ENCODE assay signal across 10 cellular contexts in the genomic region with DNA sequence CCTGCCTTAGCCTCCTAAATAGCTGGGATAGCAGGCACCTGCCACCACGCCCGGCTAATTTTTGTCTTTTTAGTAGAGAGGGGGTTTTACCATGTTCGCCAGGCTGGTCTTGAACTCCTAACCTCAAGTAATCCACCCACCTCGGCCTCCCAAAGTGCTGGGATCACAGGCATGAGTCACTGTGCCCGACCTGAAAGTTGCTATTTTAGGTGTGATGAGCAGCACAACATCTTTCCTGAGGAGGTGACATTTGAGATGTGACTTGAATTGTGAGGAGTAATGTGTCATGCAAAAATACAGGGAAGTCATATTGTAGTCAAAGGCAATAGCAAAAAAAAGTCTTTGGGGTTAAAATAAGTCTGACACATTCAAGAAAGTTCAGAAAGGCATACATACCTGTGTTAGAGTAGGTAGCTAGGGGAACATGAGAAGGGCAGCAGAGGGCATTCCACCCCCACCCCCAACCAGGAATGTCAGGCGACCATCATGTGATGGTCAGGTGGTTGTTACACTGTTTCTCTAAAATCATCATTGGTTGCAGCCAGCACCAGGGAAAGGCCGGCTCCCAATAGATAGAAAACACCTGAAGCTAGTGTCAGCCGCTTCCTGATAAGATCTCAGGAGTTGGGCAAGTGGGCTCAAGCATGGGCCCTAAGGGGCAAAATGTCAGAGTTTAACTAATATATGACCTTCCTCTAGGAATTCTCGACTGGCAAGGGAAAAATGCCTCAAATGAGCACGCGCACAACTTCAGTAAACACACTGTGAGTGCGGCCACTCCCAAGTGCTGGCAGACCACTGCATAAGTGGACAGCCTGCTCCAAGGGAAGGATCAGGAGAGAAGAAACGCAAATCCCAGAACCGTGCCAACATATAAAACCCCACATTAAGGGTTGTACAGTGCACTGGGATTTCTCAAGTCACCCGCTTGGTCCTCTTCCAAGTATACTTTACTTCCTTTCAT. TPM values are rescaled to one million over a fixed set of nuclear protein-coding genes. Genes with fewer than 3 reads are reported as not detected.
DNase-seq lines count a peak whose midpoint lies in the region; ATAC-seq and TF ChIP-seq lines count a peak whose summit lies in the region.
"Had no signal": no experiment of that assay in that cellular context is flagged by ENCODE, and none has a peak within 500 bp of the region (broad histone marks: within the 10 kb centered on the region; RNA-seq: fewer than 3 reads in every experiment).

Gene TACC2 (plus strand): TSS at position 803 of the 964 bp plus-strand sequence. CDS start 32,819 bp downstream, outside the sequence.

- no peaks in the 10 kb centered on the region for H3K36me3 ChIP-seq in tibial artery

- intact Hi-C loops in activated CD4-positive, alpha-beta T cell treated with anti-CD3 and anti-CD28 coated beads for 36 hours (cut with DNase I, micrococcal nuclease) = no loop called here
- intact Hi-C loops in activated CD4-positive, alpha-beta T cell treated with anti-CD3 and anti-CD28 coated beads, Interleukin-2, amount 10 ng/mL, durations not matched to agents 24 days and 14 days (cut with micrococcal nuclease) = no loop called here
- intact Hi-C loops in tibial artery (cut with DNase I; ENCODE audit: low total_unique reads) = no loop called here

- DNase-seq in activated CD4-positive, alpha-beta T cell treated with anti-CD3 and anti-CD28 coated beads for 36 hours = peak; percentile 36
- no peak for DNase-seq in activated CD4-positive, alpha-beta T cell treated with anti-CD3 and anti-CD28 coated beads, Interleukin-2, amount 10 ng/mL, durations not matched to agents 24 days and 14 days
- no peak for DNase-seq in mesothelial cell of epicardium (ENCODE audit: low spot score in 2 of 2, unreplicated experiment in 2 of 2)
- no peak for DNase-seq in tibial artery
- no peak for DNase-seq in NCI-H1092 (lab: John Stamatoyannopoulos, UW)
- DNase-seq: amygdala; stimulated activated naive CD4-positive, alpha-beta T cell treated with Interleukin-2 at 50 U/mL for 16 hours had no signal

- ATAC-seq in activated CD4-positive, alpha-beta T cell treated with anti-CD3 and anti-CD28 coated beads for 36 hours = peak; percentile 78
- ATAC-seq in esophagus mucosa = peak; percentile 77
- ATAC-seq in HG02840 (IDR thresholded peaks at IDR 0.05; ENCODE audit: low FRiP score, unreplicated experiment) = no peak
- ATAC-seq in GM18520 (IDR thresholded peaks at IDR 0.05; ENCODE audit: unreplicated experiment) = no peak

- POLR2A ChIA-PET in activated CD4-positive, alpha-beta T cell treated with anti-CD3 and anti-CD28 coated beads for 36 hours (lab: Charles Lee) = no interaction called here

- H3K4me1 ChIP-seq in tibial artery = peaks cover 0 to 14% (median 7%) of the 10 kb centered on the region in 4 donors

- CTCF ChIA-PET in activated CD4-positive, alpha-beta T cell treated with anti-CD3 and anti-CD28 coated beads for 36 hours (lab: Charles Lee) = interaction anchor here (0.6 kb wide), 1 partner anchor 1253 kb away, joined by 3 read pairs; no protein-coding TSS in a partner anchor

- H3K4me1 Mint-ChIP-seq in activated CD4-positive, alpha-beta T cell treated with anti-CD3 and anti-CD28 coated beads for 36 hours = peaks cover 8% of the 10 kb centered on the region
- peaks cover 5% of the 10 kb centered on the region for H3K4me1 Mint-ChIP-seq in activated CD4-positive, alpha-beta T cell treated with anti-CD3 and anti-CD28 coated beads, Interleukin-2, amount 10 ng/mL, durations not matched to agents 24 days and 14 days
- peaks cover 1% of the 10 kb centered on the region for H3K4me1 Mint-ChIP-seq in mesothelial cell of epicardium

- no peaks in the 10 kb centered on the region for H3K27me3 ChIP-seq in tibial artery

- H3K27ac Mint-ChIP-seq in activated CD4-positive, alpha-beta T cell treated with anti-CD3 and anti-CD28 coated beads for 36 hours = no peak within 1 kb of the TSS
- H3K27ac Mint-ChIP-seq in activated CD4-positive, alpha-beta T cell treated with anti-CD3 and anti-CD28 coated beads, Interleukin-2, amount 10 ng/mL, durations not matched to agents 24 days and 14 days = no peak within 1 kb of the TSS
- H3K27ac Mint-ChIP-seq in mesothelial cell of epicardium = no peak within 1 kb of the TSS

- no peak within 1 kb of the TSS for H3K4me3 ChIP-seq in tibial artery

- peak within 1 kb of the TSS; percentile 56 to 59 for H3K27ac ChIP-seq in tibial artery

- peaks cover 16% of the 10 kb centered on the region for H3K27me3 Mint-ChIP-seq in activated CD4-positive, alpha-beta T cell treated with anti-CD3 and anti-CD28 coated beads for 36 hours
- H3K27me3 Mint-ChIP-seq in activated CD4-positive, alpha-beta T cell treated with anti-CD3 and anti-CD28 coated beads, Interleukin-2, amount 10 ng/mL, durations not matched to agents 24 days and 14 days = peaks cover 2% of the 10 kb centered on the region
- H3K27me3 Mint-ChIP-seq in mesothelial cell of epicardium (ENCODE audit: low read depth) = no peaks in the 10 kb centered on the region

- H3K9me3 Mint-ChIP-seq in activated CD4-positive, alpha-beta T cell treated with anti-CD3 and anti-CD28 coated beads for 36 hours (ENCODE audit: low read depth) = peaks cover 13% of the 10 kb centered on the region
- H3K9me3 Mint-ChIP-seq in activated CD4-positive, alpha-beta T cell treated with anti-CD3 and anti-CD28 coated beads, Interleukin-2, amount 10 ng/mL, durations not matched to agents 24 days and 14 days = peaks cover 11% of the 10 kb centered on the region
- peaks cover 42% of the 10 kb centered on the region for H3K9me3 Mint-ChIP-seq in mesothelial cell of epicardium

- H3K36me3 Mint-ChIP-seq in activated CD4-positive, alpha-beta T cell treated with anti-CD3 and anti-CD28 coated beads for 36 hours (ENCODE audit: low read depth) = peaks cover 5% of the 10 kb centered on the region
- H3K36me3 Mint-ChIP-seq in activated CD4-positive, alpha-beta T cell treated with anti-CD3 and anti-CD28 coated beads, Interleukin-2, amount 10 ng/mL, durations not matched to agents 24 days and 14 days (ENCODE audit: low read depth) = no peaks in the 10 kb centered on the region
- peaks cover 5% of the 10 kb centered on the region for H3K36me3 Mint-ChIP-seq in mesothelial cell of epicardium

- TF ChIP-seq CTCF in mesothelial cell of epicardium (IDR thresholded peaks at IDR 0.05; ENCODE audit: unreplicated experiment) (no peak), tibial artery (IDR thresholded peaks at IDR 0.05) (no peak)

- no peak within 1 kb of the TSS for H3K4me3 Mint-ChIP-seq in activated CD4-positive, alpha-beta T cell treated with anti-CD3 and anti-CD28 coated beads for 36 hours
- H3K4me3 Mint-ChIP-seq in activated CD4-positive, alpha-beta T cell treated with anti-CD3 and anti-CD28 coated beads, Interleukin-2, amount 10 ng/mL, durations not matched to agents 24 days and 14 days = no peak within 1 kb of the TSS
- no peak within 1 kb of the TSS for H3K4me3 Mint-ChIP-seq in mesothelial cell of epicardium

- H3K9me3 ChIP-seq in tibial artery = peaks cover 0 to 7% (median 7%) of the 10 kb centered on the region in 3 donors

RNA-seq across cellular contexts. Expression of gene TACC2, which starts in this region (rescaled TPM):
- not detected for total RNA-seq in activated CD4-positive, alpha-beta T cell treated with anti-CD3 and anti-CD28 coated beads for 36 hours
- not detected in 2 replicates for total RNA-seq in activated CD4-positive, alpha-beta T cell treated with anti-CD3 and anti-CD28 coated beads, Interleukin-2, amount 10 ng/mL, durations not matched to agents 24 days and 14 days
- total RNA-seq in esophagus mucosa (90.0 TPM), mesothelial cell of epicardium (25.5 to 30.3 TPM (median 27.7 TPM) in 3 replicates)

Comparison
In these comparisons a context has a peak if more than half of its experiments do, and no peak if none do; other contexts are left out.
1. RNA of gene TACC2 (total RNA-seq): 90.0 TPM in esophagus mucosa (single experiment) and 25.5 to 30.3 TPM in mesothelial cell of epicardium; not detected in activated CD4-positive, alpha-beta T cell treated with anti-CD3 and anti-CD28 coated beads for 36 hours and not detected in activated CD4-positive, alpha-beta T cell treated with anti-CD3 and anti-CD28 coated beads, Interleukin-2, amount 10 ng/mL, durations not matched to agents 24 days and 14 days; every median in the first group is over 10 times any median in the second.
2. Peak in DNase-seq and ATAC-seq in activated CD4-positive, alpha-beta T cell treated with anti-CD3 and anti-CD28 coated beads for 36 hours; RNA of the gene not detected or under 1 TPM.